In genomic region chr11:2124736-2125484, GRCh38 we compare ENCODE assay signal across 2 cellular contexts.
A peak's percentile ranks its signal among the peaks of the same experiment; 100 is the strongest.
TF ChIP-seq lines count a peak whose summit lies in the region.

No MANE protein-coding gene starts in this region.

TF ChIP-seq in HEK293, 187 proteins besides CTCF, POLR2A, EP300 and RAD21:
- TF ChIP-seq ZFHX2 (tag by site-specific recombination; conservative IDR thresholded peaks at IDR 0.05), result peak; percentile 88
- peak; percentile 73 for TF ChIP-seq EGR2 (tag by site-specific recombination; IDR thresholded peaks at IDR 0.05; ENCODE audit: low read depth)

TF ChIP-seq in HepG2, 621 proteins besides CTCF, POLR2A, EP300 and RAD21:
- 0 out of 2 replicates have a peak, but pooled peaks have one; percentile 20 for TF ChIP-seq MNT (IDR thresholded peaks at IDR 0.05)
TF ChIP-seq in HepG2: peak in this region for 1; not testable (repeated sequence) for 620.
